ENCODE assay signal across 1 cellular context in the genomic region with DNA sequence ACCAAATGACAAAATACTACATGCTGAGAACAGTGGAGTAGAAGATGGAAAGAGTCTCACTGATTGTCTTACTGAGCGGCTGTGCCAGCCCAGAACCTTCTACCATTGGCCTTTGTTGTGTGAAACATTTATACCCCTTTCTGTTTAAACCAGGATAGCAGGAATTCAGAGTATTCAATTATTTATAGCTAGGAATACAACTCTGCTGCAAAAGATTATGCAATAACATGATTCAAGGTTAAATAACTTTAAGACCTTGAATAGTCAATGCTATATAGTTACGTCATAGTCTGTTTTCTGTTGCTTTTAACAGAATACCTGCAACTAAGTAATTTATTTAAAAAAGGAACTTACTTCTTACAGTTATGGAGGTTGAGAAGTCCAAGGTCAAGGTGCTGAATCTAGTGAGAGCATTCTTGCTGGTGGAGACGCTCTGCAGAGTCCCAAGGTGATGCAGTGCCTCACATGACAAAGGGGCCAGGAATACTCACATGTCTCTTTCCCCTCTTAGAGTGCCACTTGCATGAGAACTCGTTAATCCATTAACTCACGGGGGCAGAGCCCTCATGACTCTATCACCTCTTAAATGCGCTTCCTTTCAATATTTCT.
TF ChIP-seq lines count a peak whose summit lies in the region.

No MANE protein-coding gene starts in this region.

TF ChIP-seq in K562, 482 proteins besides CTCF, POLR2A, EP300 and RAD21:
- TF ChIP-seq LARP7 (IDR thresholded peaks at IDR 0.05) (no peak), CEBPG (CRISPR knock-in tag; IDR thresholded peaks at IDR 0.05) (no peak), CEBPG (tag; conservative IDR thresholded peaks at IDR 0.05 in 1 of 2, IDR thresholded peaks at IDR 0.05 in 1 of 2) (peak; percentile 22 to 75; a peak in 3 of 4 replicates), HNRNPL (IDR thresholded peaks at IDR 0.05; ENCODE audit: low read depth, low read length) (no peak), ZNF23 (CRISPR knock-in tag; IDR thresholded peaks at IDR 0.05) (no peak), BRF1 (IDR thresholded peaks at IDR 0.05; ENCODE audit: borderline replicate concordance, extremely low read depth, insufficient read length) (no peak), SRF (CRISPR knock-in tag; IDR thresholded peaks at IDR 0.05) (no peak), HNRNPLL (IDR thresholded peaks at IDR 0.05; ENCODE audit: low read depth, low read length, poor library complexity, severe bottlenecking) (no peak), CBFA2T2 (conservative IDR thresholded peaks at IDR 0.05) (no peak), HDGF (IDR thresholded peaks at IDR 0.05) (no peak), GTF2E2 (tag; IDR thresholded peaks at IDR 0.05) (no peak), ZNF79 (CRISPR knock-in tag; IDR thresholded peaks at IDR 0.05; ENCODE audit: low read depth) (no peak), CEBPB (tag; IDR thresholded peaks at IDR 0.05) (peak; percentile 16; the same call in 1 of the 2 replicates), ZNF24 (IDR thresholded peaks at IDR 0.05) (no peak), NFYB (IDR thresholded peaks at IDR 0.05; ENCODE audit: extremely low read depth, insufficient read length) (no peak), DMBX1 (CRISPR knock-in tag; IDR thresholded peaks at IDR 0.05; ENCODE audit: borderline replicate concordance) (no peak)
- TF ChIP-seq, protein P1, sequence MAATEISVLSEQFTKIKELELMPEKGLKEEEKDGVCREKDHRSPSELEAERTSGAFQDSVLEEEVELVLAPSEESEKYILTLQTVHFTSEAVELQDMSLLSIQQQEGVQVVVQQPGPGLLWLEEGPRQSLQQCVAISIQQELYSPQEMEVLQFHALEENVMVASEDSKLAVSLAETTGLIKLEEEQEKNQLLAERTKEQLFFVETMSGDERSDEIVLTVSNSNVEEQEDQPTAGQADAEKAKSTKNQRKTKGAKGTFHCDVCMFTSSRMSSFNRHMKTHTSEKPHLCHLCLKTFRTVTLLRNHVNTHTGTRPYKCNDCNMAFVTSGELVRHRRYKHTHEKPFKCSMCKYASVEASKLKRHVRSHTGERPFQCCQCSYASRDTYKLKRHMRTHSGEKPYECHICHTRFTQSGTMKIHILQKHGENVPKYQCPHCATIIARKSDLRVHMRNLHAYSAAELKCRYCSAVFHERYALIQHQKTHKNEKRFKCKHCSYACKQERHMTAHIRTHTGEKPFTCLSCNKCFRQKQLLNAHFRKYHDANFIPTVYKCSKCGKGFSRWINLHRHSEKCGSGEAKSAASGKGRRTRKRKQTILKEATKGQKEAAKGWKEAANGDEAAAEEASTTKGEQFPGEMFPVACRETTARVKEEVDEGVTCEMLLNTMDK (IDR thresholded peaks at IDR 0.05; ENCODE audit: borderline replicate concordance, insufficient read depth, low read depth, low read length, poor library complexity, severe bottlenecking), result no peak
- TF ChIP-seq, protein P2, sequence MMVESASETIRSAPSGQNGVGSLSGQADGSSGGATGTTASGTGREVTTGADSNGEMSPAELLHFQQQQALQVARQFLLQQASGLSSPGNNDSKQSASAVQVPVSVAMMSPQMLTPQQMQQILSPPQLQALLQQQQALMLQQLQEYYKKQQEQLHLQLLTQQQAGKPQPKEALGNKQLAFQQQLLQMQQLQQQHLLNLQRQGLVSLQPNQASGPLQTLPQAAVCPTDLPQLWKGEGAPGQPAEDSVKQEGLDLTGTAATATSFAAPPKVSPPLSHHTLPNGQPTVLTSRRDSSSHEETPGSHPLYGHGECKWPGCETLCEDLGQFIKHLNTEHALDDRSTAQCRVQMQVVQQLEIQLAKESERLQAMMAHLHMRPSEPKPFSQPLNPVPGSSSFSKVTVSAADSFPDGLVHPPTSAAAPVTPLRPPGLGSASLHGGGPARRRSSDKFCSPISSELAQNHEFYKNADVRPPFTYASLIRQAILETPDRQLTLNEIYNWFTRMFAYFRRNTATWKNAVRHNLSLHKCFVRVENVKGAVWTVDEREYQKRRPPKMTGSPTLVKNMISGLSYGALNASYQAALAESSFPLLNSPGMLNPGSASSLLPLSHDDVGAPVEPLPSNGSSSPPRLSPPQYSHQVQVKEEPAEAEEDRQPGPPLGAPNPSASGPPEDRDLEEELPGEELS (CRISPR knock-in tag; IDR thresholded peaks at IDR 0.05; ENCODE audit: borderline replicate concordance), result no peak
- TF ChIP-seq, protein P3, sequence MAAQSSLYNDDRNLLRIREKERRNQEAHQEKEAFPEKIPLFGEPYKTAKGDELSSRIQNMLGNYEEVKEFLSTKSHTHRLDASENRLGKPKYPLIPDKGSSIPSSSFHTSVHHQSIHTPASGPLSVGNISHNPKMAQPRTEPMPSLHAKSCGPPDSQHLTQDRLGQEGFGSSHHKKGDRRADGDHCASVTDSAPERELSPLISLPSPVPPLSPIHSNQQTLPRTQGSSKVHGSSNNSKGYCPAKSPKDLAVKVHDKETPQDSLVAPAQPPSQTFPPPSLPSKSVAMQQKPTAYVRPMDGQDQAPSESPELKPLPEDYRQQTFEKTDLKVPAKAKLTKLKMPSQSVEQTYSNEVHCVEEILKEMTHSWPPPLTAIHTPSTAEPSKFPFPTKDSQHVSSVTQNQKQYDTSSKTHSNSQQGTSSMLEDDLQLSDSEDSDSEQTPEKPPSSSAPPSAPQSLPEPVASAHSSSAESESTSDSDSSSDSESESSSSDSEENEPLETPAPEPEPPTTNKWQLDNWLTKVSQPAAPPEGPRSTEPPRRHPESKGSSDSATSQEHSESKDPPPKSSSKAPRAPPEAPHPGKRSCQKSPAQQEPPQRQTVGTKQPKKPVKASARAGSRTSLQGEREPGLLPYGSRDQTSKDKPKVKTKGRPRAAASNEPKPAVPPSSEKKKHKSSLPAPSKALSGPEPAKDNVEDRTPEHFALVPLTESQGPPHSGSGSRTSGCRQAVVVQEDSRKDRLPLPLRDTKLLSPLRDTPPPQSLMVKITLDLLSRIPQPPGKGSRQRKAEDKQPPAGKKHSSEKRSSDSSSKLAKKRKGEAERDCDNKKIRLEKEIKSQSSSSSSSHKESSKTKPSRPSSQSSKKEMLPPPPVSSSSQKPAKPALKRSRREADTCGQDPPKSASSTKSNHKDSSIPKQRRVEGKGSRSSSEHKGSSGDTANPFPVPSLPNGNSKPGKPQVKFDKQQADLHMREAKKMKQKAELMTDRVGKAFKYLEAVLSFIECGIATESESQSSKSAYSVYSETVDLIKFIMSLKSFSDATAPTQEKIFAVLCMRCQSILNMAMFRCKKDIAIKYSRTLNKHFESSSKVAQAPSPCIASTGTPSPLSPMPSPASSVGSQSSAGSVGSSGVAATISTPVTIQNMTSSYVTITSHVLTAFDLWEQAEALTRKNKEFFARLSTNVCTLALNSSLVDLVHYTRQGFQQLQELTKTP (IDR thresholded peaks at IDR 0.05; ENCODE audit: low read depth in 1 of 2, partially characterized antibody in 2 of 2), result no peak
